ENCODE assay signal across 1 cellular context in the genomic region with DNA sequence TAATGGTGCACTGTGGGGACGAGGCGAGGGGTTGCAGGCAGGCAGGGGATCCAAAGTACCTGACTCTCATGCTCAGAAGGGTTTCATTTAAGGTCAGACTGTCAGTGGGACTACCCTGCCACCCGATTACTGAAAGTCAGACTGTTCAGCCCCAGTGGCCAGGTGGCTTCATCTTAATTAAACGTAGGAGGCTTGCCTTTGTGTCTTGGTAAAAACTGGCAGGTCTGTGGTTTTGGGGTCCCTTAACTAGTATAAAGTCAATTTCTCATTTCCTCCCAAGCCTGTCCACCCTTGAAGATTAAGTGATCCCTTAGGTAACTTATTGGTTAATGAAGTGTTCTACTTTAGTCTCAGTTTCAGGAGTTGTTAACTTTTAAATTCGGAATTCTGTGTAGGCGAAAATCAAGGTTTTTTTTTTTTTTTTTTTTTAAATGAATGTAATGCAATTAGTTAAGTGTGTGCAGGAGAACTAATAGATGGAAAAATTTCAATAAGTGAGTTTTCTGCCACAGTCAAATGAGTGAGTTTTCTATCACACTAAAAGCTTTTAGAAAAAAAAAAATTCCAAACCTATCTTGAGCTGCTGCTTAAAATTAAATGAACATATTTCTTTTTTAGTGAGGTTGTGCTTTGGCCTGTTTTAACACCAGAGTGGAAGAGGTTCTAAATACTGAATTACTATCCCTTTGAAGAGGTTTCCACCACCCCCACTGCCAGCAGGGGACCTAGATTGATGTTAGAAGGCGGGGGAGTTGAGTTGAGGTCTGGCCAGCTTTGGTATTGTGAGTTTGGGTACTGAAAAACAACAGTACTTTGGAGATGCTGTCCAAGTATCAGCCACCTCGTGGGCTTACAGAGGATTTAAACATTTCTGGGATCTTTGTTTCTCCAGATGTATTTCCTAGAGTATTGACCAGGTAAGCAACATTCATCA.
TF ChIP-seq lines count a peak whose summit lies in the region.

No MANE protein-coding gene starts in this region.

TF ChIP-seq in GM12878, 131 proteins besides CTCF, POLR2A, EP300 and RAD21 (continued from another document and continues in another):
- TF ChIP-seq, protein P1, sequence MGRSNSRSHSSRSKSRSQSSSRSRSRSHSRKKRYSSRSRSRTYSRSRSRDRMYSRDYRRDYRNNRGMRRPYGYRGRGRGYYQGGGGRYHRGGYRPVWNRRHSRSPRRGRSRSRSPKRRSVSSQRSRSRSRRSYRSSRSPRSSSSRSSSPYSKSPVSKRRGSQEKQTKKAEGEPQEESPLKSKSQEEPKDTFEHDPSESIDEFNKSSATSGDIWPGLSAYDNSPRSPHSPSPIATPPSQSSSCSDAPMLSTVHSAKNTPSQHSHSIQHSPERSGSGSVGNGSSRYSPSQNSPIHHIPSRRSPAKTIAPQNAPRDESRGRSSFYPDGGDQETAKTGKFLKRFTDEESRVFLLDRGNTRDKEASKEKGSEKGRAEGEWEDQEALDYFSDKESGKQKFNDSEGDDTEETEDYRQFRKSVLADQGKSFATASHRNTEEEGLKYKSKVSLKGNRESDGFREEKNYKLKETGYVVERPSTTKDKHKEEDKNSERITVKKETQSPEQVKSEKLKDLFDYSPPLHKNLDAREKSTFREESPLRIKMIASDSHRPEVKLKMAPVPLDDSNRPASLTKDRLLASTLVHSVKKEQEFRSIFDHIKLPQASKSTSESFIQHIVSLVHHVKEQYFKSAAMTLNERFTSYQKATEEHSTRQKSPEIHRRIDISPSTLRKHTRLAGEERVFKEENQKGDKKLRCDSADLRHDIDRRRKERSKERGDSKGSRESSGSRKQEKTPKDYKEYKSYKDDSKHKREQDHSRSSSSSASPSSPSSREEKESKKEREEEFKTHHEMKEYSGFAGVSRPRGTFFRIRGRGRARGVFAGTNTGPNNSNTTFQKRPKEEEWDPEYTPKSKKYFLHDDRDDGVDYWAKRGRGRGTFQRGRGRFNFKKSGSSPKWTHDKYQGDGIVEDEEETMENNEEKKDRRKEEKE (IDR thresholded peaks at IDR 0.05), result no peak
- TF ChIP-seq, protein P2, sequence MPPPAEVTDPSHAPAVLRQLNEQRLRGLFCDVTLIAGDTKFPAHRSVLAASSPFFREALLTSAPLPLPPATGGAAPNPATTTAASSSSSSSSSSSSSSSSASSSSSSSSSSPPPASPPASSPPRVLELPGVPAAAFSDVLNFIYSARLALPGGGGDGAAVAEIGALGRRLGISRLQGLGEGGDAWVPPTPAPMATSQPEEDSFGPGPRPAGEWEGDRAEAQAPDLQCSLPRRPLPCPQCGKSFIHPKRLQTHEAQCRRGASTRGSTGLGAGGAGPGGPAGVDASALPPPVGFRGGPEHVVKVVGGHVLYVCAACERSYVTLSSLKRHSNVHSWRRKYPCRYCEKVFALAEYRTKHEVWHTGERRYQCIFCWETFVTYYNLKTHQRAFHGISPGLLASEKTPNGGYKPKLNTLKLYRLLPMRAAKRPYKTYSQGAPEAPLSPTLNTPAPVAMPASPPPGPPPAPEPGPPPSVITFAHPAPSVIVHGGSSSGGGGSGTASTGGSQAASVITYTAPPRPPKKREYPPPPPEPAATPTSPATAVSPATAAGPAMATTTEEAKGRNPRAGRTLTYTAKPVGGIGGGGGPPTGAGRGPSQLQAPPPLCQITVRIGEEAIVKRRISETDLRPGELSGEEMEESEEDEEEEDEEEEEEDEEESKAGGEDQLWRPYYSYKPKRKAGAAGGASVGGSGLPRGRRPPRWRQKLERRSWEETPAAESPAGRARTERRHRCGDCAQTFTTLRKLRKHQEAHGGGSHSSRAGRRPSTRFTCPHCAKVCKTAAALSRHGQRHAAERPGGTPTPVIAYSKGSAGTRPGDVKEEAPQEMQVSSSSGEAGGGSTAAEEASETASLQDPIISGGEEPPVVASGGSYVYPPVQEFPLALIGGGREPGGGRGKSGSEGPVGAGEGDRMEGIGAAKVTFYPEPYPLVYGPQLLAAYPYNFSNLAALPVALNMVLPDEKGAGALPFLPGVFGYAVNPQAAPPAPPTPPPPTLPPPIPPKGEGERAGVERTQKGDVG (CRISPR knock-in tag; IDR thresholded peaks at IDR 0.05), result no peak
- no peak for TF ChIP-seq RBBP5 (conservative IDR thresholded peaks at IDR 0.05)
- TF ChIP-seq NR2C1 (IDR thresholded peaks at IDR 0.05), result no peak
- no peak for TF ChIP-seq HCFC1 (IDR thresholded peaks at IDR 0.05; ENCODE audit: low read length)
- TF ChIP-seq HDAC6 (IDR thresholded peaks at IDR 0.05; ENCODE audit: unreplicated experiment), result no peak
- TF ChIP-seq, protein P3, sequence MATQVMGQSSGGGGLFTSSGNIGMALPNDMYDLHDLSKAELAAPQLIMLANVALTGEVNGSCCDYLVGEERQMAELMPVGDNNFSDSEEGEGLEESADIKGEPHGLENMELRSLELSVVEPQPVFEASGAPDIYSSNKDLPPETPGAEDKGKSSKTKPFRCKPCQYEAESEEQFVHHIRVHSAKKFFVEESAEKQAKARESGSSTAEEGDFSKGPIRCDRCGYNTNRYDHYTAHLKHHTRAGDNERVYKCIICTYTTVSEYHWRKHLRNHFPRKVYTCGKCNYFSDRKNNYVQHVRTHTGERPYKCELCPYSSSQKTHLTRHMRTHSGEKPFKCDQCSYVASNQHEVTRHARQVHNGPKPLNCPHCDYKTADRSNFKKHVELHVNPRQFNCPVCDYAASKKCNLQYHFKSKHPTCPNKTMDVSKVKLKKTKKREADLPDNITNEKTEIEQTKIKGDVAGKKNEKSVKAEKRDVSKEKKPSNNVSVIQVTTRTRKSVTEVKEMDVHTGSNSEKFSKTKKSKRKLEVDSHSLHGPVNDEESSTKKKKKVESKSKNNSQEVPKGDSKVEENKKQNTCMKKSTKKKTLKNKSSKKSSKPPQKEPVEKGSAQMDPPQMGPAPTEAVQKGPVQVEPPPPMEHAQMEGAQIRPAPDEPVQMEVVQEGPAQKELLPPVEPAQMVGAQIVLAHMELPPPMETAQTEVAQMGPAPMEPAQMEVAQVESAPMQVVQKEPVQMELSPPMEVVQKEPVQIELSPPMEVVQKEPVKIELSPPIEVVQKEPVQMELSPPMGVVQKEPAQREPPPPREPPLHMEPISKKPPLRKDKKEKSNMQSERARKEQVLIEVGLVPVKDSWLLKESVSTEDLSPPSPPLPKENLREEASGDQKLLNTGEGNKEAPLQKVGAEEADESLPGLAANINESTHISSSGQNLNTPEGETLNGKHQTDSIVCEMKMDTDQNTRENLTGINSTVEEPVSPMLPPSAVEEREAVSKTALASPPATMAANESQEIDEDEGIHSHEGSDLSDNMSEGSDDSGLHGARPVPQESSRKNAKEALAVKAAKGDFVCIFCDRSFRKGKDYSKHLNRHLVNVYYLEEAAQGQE (IDR thresholded peaks at IDR 0.05; ENCODE audit: low read depth, low read length), result no peak
- TF ChIP-seq CHD2 (IDR thresholded peaks at IDR 0.05; ENCODE audit: borderline replicate concordance, low read depth, low read length), result peak; percentile 60; the same call in 1 of the 2 replicates
- no peak for TF ChIP-seq HDAC2 (IDR thresholded peaks at IDR 0.05)
- peak; percentile 86 for TF ChIP-seq ZSCAN29 (IDR thresholded peaks at IDR 0.05)
- TF ChIP-seq ZNF217 (IDR thresholded peaks at IDR 0.05), result peak; percentile 95
- peak in 1 of 2 experiments; percentile 79; a peak in 2 of 4 replicates for TF ChIP-seq ETV6 (conservative IDR thresholded peaks at IDR 0.05 in 1 of 2, IDR thresholded peaks at IDR 0.05 in 1 of 2; ENCODE audit: borderline replicate concordance in 1 of 2, low read depth in 1 of 2)
- no peak for TF ChIP-seq ZZZ3 (IDR thresholded peaks at IDR 0.05; ENCODE audit: control insufficient read depth, insufficient read length, low read depth)
- TF ChIP-seq CREB1 (IDR thresholded peaks at IDR 0.05; ENCODE audit: low read depth), result peak; percentile 14; the same call in 1 of the 2 replicates
- TF ChIP-seq, protein P4, sequence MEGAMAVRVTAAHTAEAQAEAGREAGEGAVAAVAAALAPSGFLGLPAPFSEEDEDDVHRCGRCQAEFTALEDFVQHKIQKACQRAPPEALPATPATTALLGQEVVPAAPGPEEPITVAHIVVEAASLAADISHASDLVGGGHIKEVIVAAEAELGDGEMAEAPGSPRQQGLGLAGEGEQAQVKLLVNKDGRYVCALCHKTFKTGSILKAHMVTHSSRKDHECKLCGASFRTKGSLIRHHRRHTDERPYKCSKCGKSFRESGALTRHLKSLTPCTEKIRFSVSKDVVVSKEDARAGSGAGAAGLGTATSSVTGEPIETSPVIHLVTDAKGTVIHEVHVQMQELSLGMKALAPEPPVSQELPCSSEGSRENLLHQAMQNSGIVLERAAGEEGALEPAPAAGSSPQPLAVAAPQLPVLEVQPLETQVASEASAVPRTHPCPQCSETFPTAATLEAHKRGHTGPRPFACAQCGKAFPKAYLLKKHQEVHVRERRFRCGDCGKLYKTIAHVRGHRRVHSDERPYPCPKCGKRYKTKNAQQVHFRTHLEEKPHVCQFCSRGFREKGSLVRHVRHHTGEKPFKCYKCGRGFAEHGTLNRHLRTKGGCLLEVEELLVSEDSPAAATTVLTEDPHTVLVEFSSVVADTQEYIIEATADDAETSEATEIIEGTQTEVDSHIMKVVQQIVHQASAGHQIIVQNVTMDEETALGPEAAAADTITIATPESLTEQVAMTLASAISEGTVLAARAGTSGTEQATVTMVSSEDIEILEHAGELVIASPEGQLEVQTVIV (IDR thresholded peaks at IDR 0.05; ENCODE audit: borderline replicate concordance, partially characterized antibody), result no peak
- TF ChIP-seq LARP7 (IDR thresholded peaks at IDR 0.05), result no peak
- TF ChIP-seq, protein P5, sequence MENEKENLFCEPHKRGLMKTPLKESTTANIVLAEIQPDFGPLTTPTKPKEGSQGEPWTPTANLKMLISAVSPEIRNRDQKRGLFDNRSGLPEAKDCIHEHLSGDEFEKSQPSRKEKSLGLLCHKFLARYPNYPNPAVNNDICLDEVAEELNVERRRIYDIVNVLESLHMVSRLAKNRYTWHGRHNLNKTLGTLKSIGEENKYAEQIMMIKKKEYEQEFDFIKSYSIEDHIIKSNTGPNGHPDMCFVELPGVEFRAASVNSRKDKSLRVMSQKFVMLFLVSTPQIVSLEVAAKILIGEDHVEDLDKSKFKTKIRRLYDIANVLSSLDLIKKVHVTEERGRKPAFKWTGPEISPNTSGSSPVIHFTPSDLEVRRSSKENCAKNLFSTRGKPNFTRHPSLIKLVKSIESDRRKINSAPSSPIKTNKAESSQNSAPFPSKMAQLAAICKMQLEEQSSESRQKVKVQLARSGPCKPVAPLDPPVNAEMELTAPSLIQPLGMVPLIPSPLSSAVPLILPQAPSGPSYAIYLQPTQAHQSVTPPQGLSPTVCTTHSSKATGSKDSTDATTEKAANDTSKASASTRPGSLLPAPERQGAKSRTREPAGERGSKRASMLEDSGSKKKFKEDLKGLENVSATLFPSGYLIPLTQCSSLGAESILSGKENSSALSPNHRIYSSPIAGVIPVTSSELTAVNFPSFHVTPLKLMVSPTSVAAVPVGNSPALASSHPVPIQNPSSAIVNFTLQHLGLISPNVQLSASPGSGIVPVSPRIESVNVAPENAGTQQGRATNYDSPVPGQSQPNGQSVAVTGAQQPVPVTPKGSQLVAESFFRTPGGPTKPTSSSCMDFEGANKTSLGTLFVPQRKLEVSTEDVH (IDR thresholded peaks at IDR 0.05; ENCODE audit: low read depth, partially characterized antibody), result no peak
- TF ChIP-seq STAT1 (conservative IDR thresholded peaks at IDR 0.05), result no peak
- TF ChIP-seq SUPT20H (IDR thresholded peaks at IDR 0.05; ENCODE audit: borderline replicate concordance, control insufficient read depth, low read depth, low read length), result no peak
- TF ChIP-seq, protein P6, sequence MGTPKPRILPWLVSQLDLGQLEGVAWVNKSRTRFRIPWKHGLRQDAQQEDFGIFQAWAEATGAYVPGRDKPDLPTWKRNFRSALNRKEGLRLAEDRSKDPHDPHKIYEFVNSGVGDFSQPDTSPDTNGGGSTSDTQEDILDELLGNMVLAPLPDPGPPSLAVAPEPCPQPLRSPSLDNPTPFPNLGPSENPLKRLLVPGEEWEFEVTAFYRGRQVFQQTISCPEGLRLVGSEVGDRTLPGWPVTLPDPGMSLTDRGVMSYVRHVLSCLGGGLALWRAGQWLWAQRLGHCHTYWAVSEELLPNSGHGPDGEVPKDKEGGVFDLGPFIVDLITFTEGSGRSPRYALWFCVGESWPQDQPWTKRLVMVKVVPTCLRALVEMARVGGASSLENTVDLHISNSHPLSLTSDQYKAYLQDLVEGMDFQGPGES (IDR thresholded peaks at IDR 0.05), result no peak
- TF ChIP-seq TCF12 (IDR thresholded peaks at IDR 0.05; ENCODE audit: low read depth, low read length), result peak; percentile 84; the same call in 1 of the 2 replicates
- peak; percentile 90 for TF ChIP-seq SPI1 (IDR thresholded peaks at IDR 0.05; ENCODE audit: borderline replicate concordance, insufficient read depth, low read depth, low read length)
- TF ChIP-seq CEBPB (IDR thresholded peaks at IDR 0.05; ENCODE audit: borderline replicate concordance in 1 of 2, low read depth in 2 of 2, low read length in 2 of 2), result 0 out of 4 replicates have a peak, but pooled peaks of 1 of the 2 experiments have one; percentile 25
- TF ChIP-seq, protein P7, sequence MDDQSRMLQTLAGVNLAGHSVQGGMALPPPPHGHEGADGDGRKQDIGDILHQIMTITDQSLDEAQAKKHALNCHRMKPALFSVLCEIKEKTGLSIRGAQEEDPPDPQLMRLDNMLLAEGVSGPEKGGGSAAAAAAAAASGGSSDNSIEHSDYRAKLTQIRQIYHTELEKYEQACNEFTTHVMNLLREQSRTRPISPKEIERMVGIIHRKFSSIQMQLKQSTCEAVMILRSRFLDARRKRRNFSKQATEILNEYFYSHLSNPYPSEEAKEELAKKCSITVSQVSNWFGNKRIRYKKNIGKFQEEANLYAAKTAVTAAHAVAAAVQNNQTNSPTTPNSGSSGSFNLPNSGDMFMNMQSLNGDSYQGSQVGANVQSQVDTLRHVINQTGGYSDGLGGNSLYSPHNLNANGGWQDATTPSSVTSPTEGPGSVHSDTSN (IDR thresholded peaks at IDR 0.05; ENCODE audit: insufficient replicate concordance, low read depth, low read length), result peak; percentile 88
- TF ChIP-seq SIN3A (IDR thresholded peaks at IDR 0.05; ENCODE audit: low read depth, low read length), result no peak
- peak; percentile 99 for TF ChIP-seq DPF2 (IDR thresholded peaks at IDR 0.05)
- TF ChIP-seq, protein P8, sequence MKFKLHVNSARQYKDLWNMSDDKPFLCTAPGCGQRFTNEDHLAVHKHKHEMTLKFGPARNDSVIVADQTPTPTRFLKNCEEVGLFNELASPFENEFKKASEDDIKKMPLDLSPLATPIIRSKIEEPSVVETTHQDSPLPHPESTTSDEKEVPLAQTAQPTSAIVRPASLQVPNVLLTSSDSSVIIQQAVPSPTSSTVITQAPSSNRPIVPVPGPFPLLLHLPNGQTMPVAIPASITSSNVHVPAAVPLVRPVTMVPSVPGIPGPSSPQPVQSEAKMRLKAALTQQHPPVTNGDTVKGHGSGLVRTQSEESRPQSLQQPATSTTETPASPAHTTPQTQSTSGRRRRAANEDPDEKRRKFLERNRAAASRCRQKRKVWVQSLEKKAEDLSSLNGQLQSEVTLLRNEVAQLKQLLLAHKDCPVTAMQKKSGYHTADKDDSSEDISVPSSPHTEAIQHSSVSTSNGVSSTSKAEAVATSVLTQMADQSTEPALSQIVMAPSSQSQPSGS (IDR thresholded peaks at IDR 0.05; ENCODE audit: low read length), result peak; percentile 91
- peak; percentile 100 for TF ChIP-seq MTA2 (IDR thresholded peaks at IDR 0.05; ENCODE audit: low read depth)
